In genomic region chr7:33418251-33418701, GRCh38 we compare ENCODE assay signal across 12 cellular contexts.
DNase-seq lines count a peak whose midpoint lies in the region; TF ChIP-seq lines count a peak whose summit lies in the region.
"Had no signal": no experiment of that assay in that cellular context is flagged by ENCODE, and none has a peak within 500 bp of the region (broad histone marks: within the 10 kb centered on the region; RNA-seq: fewer than 3 reads in every experiment).

No MANE protein-coding gene starts in this region.

- POLR2A ChIA-PET in HEK293T (lab: Yijun Ruan, JAX): no interaction called here

- CTCF ChIA-PET in HEK293T (lab: Yijun Ruan, JAX): interaction anchor here (1.0 kb wide), 1 partner anchor 41 kb away, joined by 4 read pairs; no protein-coding TSS in a partner anchor

- DNase-seq in A172 (ENCODE audit: low spot score): peak; percentile 88
- DNase-seq in HEK293T (ENCODE audit: extremely low spot score): peak; percentile 60
- DNase-seq in astrocyte of the hippocampus (ENCODE audit: low read depth, low spot score): peak; percentile 86
- peak; percentile 46 for DNase-seq in iPS-NIHi11 (ENCODE audit: low spot score)
- no peak for DNase-seq in GDM1 (lab: John Stamatoyannopoulos, UW)
- no peak for DNase-seq in activated CD4-positive, alpha-beta T cell treated with anti-CD3 and anti-CD28 coated beads for 48 hours
- no peak for DNase-seq in 8988T
- no peak for DNase-seq in DMS53 (lab: John Stamatoyannopoulos, UW)
- DNase-seq: activated CD4-positive, alpha-beta T cell treated with anti-CD3 and anti-CD28 coated beads, Interleukin-2, amount 50 U/mL, for 48 hours; anterior cingulate cortex; NCI-H1105; NCI-H524 had no signal

TF ChIP-seq in HEK293T, 16 proteins besides CTCF, POLR2A, EP300 and RAD21:
- TF ChIP-seq FOXM1 (IDR thresholded peaks at IDR 0.05; ENCODE audit: borderline replicate concordance) (no peak), TARDBP (IDR thresholded peaks at IDR 0.05) (no peak), FOXA1 (IDR thresholded peaks at IDR 0.05) (no peak), PKNOX1 (IDR thresholded peaks at IDR 0.05) (peak; percentile 79), ELF4 (IDR thresholded peaks at IDR 0.05) (no peak), ZNF384 (IDR thresholded peaks at IDR 0.05) (no peak), HDGF (IDR thresholded peaks at IDR 0.05; ENCODE audit: borderline replicate concordance) (no peak), CTBP1 (IDR thresholded peaks at IDR 0.05; ENCODE audit: borderline replicate concordance) (peak; percentile 77; the same call in 1 of the 2 replicates), BHLHE40 (IDR thresholded peaks at IDR 0.05; ENCODE audit: borderline replicate concordance) (no peak), SUZ12 (IDR thresholded peaks at IDR 0.05) (no peak), NFRKB (IDR thresholded peaks at IDR 0.05) (no peak), SP1 (IDR thresholded peaks at IDR 0.05) (no peak), ARNT (IDR thresholded peaks at IDR 0.05) (no peak), L3MBTL2 (conservative IDR thresholded peaks at IDR 0.05) (no peak), FOXK2 (IDR thresholded peaks at IDR 0.05) (no peak)

Comparison
In these comparisons a context has a peak if more than half of its experiments do, and no peak if none do; other contexts are left out.
1. DNase-seq: peak in A172 (single experiment), HEK293T (single experiment), astrocyte of the hippocampus (single experiment) and iPS-NIHi11 (single experiment); none in GDM1 (single experiment), activated CD4-positive, alpha-beta T cell treated with anti-CD3 and anti-CD28 coated beads for 48 hours (single experiment), 8988T (single experiment) and DMS53 (single experiment).